ENCODE assay signal across 1 cellular context in the genomic region with DNA sequence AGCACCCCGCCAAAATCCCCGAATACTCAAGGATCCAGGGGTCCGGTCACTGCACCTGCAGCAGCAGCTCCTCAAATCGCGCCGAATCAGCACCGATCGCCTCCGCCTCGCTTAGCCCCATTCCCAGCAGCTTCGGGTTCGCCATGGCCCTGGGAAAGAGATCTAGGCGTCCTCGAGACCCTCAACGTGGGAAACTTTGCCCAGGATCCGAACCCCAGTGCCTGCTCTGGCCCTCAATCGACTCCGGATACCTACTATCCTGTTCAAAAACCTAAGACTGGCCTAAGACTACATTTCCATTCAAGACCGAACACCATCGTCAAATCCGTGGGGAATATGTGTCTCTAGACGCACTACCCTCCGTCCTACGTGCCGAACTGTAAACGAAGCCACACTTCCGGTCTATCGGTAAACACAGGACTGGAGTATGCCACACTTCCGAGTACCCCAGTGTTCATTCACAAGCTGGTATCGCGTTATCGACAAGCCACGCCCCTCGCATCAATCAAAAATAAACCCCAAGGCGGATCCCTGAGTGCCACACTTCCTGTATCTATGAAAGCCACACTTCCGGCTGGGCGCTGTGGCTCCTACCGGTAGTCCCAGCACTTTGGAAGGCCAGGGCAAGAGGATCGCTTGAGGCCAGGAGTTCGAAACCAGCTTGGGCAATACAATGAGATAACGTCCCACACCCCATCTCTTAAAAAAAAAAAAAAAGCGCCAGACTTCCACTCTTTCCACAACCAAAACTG.
TF ChIP-seq lines count a peak whose summit lies in the region.

TSS of gene PIH1D1 (minus strand) at position 385 of the 752 bp plus-strand sequence. CDS start at position 145, 240 bp downstream.

TF ChIP-seq in GM12878, 131 proteins besides CTCF, POLR2A, EP300 and RAD21 (continued from another document and continues in another):
- no peak for TF ChIP-seq MLLT1 (IDR thresholded peaks at IDR 0.05)
- TF ChIP-seq BMI1 (IDR thresholded peaks at IDR 0.05; ENCODE audit: borderline replicate concordance): no peak
- no peak for TF ChIP-seq NFYA (IDR thresholded peaks at IDR 0.05; ENCODE audit: borderline replicate concordance, low read depth, low read length)
- TF ChIP-seq SUZ12 (IDR thresholded peaks at IDR 0.05; ENCODE audit: unreplicated experiment): no peak
- peak; percentile 74 for TF ChIP-seq SMAD5 (IDR thresholded peaks at IDR 0.05; ENCODE audit: low read depth)
- TF ChIP-seq BACH1 (IDR thresholded peaks at IDR 0.05; ENCODE audit: borderline replicate concordance): no peak
- no peak for TF ChIP-seq NFIC (IDR thresholded peaks at IDR 0.05; ENCODE audit: low read depth, low read length)
- TF ChIP-seq ZZZ3 (IDR thresholded peaks at IDR 0.05; ENCODE audit: control insufficient read depth, insufficient read length, low read depth): no peak
- TF ChIP-seq PRDM15 (CRISPR knock-in tag; IDR thresholded peaks at IDR 0.05): no peak
- peak; percentile 63; the same call in 1 of the 2 replicates for TF ChIP-seq PML (IDR thresholded peaks at IDR 0.05; ENCODE audit: low read length)
- TF ChIP-seq TCF12 (IDR thresholded peaks at IDR 0.05; ENCODE audit: low read depth, low read length): no peak
- TF ChIP-seq NFXL1 (IDR thresholded peaks at IDR 0.05; ENCODE audit: borderline replicate concordance): no peak
- TF ChIP-seq IRF4 (IDR thresholded peaks at IDR 0.05; ENCODE audit: low read depth, low read length): no peak
- TF ChIP-seq ZNF274 (IDR thresholded peaks at IDR 0.05; ENCODE audit: insufficient read depth, insufficient read length): no peak
- peak; percentile 67 for TF ChIP-seq NKRF (conservative IDR thresholded peaks at IDR 0.05)
- TF ChIP-seq, protein P1, sequence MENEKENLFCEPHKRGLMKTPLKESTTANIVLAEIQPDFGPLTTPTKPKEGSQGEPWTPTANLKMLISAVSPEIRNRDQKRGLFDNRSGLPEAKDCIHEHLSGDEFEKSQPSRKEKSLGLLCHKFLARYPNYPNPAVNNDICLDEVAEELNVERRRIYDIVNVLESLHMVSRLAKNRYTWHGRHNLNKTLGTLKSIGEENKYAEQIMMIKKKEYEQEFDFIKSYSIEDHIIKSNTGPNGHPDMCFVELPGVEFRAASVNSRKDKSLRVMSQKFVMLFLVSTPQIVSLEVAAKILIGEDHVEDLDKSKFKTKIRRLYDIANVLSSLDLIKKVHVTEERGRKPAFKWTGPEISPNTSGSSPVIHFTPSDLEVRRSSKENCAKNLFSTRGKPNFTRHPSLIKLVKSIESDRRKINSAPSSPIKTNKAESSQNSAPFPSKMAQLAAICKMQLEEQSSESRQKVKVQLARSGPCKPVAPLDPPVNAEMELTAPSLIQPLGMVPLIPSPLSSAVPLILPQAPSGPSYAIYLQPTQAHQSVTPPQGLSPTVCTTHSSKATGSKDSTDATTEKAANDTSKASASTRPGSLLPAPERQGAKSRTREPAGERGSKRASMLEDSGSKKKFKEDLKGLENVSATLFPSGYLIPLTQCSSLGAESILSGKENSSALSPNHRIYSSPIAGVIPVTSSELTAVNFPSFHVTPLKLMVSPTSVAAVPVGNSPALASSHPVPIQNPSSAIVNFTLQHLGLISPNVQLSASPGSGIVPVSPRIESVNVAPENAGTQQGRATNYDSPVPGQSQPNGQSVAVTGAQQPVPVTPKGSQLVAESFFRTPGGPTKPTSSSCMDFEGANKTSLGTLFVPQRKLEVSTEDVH (IDR thresholded peaks at IDR 0.05; ENCODE audit: low read depth, partially characterized antibody): peak; percentile 54
- no peak; the same call in 1 of the 2 replicates for TF ChIP-seq GATAD2B (conservative IDR thresholded peaks at IDR 0.05; ENCODE audit: low read depth)
- peak; percentile 50 for TF ChIP-seq RUNX3 (IDR thresholded peaks at IDR 0.05; ENCODE audit: low read length)
- TF ChIP-seq ZSCAN29 (IDR thresholded peaks at IDR 0.05): no peak
- no peak for TF ChIP-seq WRNIP1 (IDR thresholded peaks at IDR 0.05; ENCODE audit: borderline replicate concordance, low read depth, low read length)
- TF ChIP-seq JUND (IDR thresholded peaks at IDR 0.05; ENCODE audit: low read depth, low read length): no peak
- peak; percentile 60 for TF ChIP-seq CREB1 (IDR thresholded peaks at IDR 0.05; ENCODE audit: low read depth)
- no peak for TF ChIP-seq ZNF622 (IDR thresholded peaks at IDR 0.05)
- TF ChIP-seq CEBPB (IDR thresholded peaks at IDR 0.05; ENCODE audit: borderline replicate concordance in 1 of 2, low read depth in 2 of 2, low read length in 2 of 2): no peak
- TF ChIP-seq STAT1 (conservative IDR thresholded peaks at IDR 0.05): no peak
- no peak for TF ChIP-seq TARDBP (IDR thresholded peaks at IDR 0.05; ENCODE audit: borderline replicate concordance)
- TF ChIP-seq FOXM1 (IDR thresholded peaks at IDR 0.05; ENCODE audit: low read depth, low read length): no peak
- 0 out of 2 replicates have a peak, but pooled peaks have one; percentile 69 for TF ChIP-seq RCOR1 (conservative IDR thresholded peaks at IDR 0.05; ENCODE audit: low read depth, low read length)
- TF ChIP-seq STAT3 (IDR thresholded peaks at IDR 0.05; ENCODE audit: low read depth, low read length): no peak
- no peak for TF ChIP-seq CHD1 (IDR thresholded peaks at IDR 0.05; ENCODE audit: low read depth, low read length)
- no peak for TF ChIP-seq MEF2A (IDR thresholded peaks at IDR 0.05; ENCODE audit: insufficient read depth, low read depth, low read length)
- no peak for TF ChIP-seq RBBP5 (conservative IDR thresholded peaks at IDR 0.05)
- TF ChIP-seq PAX5 (IDR thresholded peaks at IDR 0.05; ENCODE audit: borderline replicate concordance, low read depth, low read length): no peak
- peak; percentile 61; the same call in 1 of the 2 replicates for TF ChIP-seq SPI1 (IDR thresholded peaks at IDR 0.05; ENCODE audit: borderline replicate concordance, insufficient read depth, low read depth, low read length)
- peak; percentile 96 for TF ChIP-seq ZBTB40 (IDR thresholded peaks at IDR 0.05; ENCODE audit: borderline replicate concordance)
- TF ChIP-seq KAT2A (conservative IDR thresholded peaks at IDR 0.05; ENCODE audit: control insufficient read depth, low read depth, low read length): no peak
- TF ChIP-seq POLR2AphosphoS2 (IDR thresholded peaks at IDR 0.05; ENCODE audit: low read depth, low read length): peak; percentile 69; the same call in 1 of the 2 replicates
- TF ChIP-seq FOS (IDR thresholded peaks at IDR 0.05; ENCODE audit: borderline replicate concordance, extremely low read depth, insufficient read length): no peak
- peak; percentile 79 for TF ChIP-seq SMAD1 (IDR thresholded peaks at IDR 0.05; ENCODE audit: low read depth, partially characterized antibody)
- 0 out of 2 replicates have a peak, but pooled peaks have one; percentile 8 for TF ChIP-seq BCL11A (IDR thresholded peaks at IDR 0.05; ENCODE audit: low read depth, low read length)
- TF ChIP-seq, protein P2, sequence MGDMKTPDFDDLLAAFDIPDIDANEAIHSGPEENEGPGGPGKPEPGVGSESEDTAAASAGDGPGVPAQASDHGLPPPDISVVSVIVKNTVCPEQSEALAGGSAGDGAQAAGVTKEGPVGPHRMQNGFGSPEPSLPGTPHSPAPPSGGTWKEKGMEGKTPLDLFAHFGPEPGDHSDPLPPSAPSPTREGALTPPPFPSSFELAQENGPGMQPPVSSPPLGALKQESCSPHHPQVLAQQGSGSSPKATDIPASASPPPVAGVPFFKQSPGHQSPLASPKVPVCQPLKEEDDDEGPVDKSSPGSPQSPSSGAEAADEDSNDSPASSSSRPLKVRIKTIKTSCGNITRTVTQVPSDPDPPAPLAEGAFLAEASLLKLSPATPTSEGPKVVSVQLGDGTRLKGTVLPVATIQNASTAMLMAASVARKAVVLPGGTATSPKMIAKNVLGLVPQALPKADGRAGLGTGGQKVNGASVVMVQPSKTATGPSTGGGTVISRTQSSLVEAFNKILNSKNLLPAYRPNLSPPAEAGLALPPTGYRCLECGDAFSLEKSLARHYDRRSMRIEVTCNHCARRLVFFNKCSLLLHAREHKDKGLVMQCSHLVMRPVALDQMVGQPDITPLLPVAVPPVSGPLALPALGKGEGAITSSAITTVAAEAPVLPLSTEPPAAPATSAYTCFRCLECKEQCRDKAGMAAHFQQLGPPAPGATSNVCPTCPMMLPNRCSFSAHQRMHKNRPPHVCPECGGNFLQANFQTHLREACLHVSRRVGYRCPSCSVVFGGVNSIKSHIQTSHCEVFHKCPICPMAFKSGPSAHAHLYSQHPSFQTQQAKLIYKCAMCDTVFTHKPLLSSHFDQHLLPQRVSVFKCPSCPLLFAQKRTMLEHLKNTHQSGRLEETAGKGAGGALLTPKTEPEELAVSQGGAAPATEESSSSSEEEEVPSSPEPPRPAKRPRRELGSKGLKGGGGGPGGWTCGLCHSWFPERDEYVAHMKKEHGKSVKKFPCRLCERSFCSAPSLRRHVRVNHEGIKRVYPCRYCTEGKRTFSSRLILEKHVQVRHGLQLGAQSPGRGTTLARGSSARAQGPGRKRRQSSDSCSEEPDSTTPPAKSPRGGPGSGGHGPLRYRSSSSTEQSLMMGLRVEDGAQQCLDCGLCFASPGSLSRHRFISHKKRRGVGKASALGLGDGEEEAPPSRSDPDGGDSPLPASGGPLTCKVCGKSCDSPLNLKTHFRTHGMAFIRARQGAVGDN (IDR thresholded peaks at IDR 0.05): no peak
